ENCODE assay signal across 9 cellular contexts in genomic region chr22:18896038-18896657, GRCh38. TPM values are rescaled to one million over a fixed set of nuclear protein-coding genes. Genes with fewer than 3 reads are reported as not detected.
DNase-seq lines count a peak whose midpoint lies in the region; ATAC-seq, FAIRE-seq and TF ChIP-seq lines count a peak whose summit lies in the region.
"Not testable (repeated sequence)": the region's sequence is repeated elsewhere in the genome, so short reads cannot be mapped to it uniquely, and the experiment has no call there.
"Had no signal": no experiment of that assay in that cellular context is flagged by ENCODE, and none has a peak within 500 bp of the region (broad histone marks: within the 10 kb centered on the region; RNA-seq: fewer than 3 reads in every experiment).

No MANE protein-coding gene starts in this region.

- CTCF ChIA-PET in activated CD4-positive, alpha-beta T cell treated with anti-CD3 and anti-CD28 coated beads, Interleukin-2, amount 10 ng/mL, durations not matched to agents 7 days and 5 days (lab: Charles Lee); activated naive CD4-positive, alpha-beta T cell treated with anti-CD3 and anti-CD28 coated beads, Interleukin-2, amount 10 ng/mL, durations not matched to agents 7 days and 5 days (lab: Charles Lee): not testable (repeated sequence)

- peak; percentile 63 for ATAC-seq in HG02642 (IDR thresholded peaks at IDR 0.05; ENCODE audit: poor library complexity, unreplicated experiment)
- ATAC-seq in psoas muscle: not testable (repeated sequence)

- TF ChIP-seq POLR2A in suprapubic skin (IDR thresholded peaks at IDR 0.05): not testable (repeated sequence)

- POLR2A ChIA-PET in activated CD4-positive, alpha-beta T cell treated with anti-CD3 and anti-CD28 coated beads, Interleukin-2, amount 10 ng/mL, durations not matched to agents 7 days and 5 days (lab: Charles Lee): not testable (repeated sequence)

- not testable (repeated sequence) for H3K9me3 ChIP-seq in right atrium auricular region, psoas muscle, suprapubic skin

- not testable (repeated sequence) for H3K4me3 ChIP-seq in right atrium auricular region, psoas muscle, suprapubic skin

- not testable (repeated sequence) for TF ChIP-seq CTCF in right atrium auricular region (IDR thresholded peaks at IDR 0.05); psoas muscle (IDR thresholded peaks at IDR 0.05); suprapubic skin (IDR thresholded peaks at IDR 0.05)

- H3K4me1 ChIP-seq in right atrium auricular region, psoas muscle, suprapubic skin: not testable (repeated sequence)

- WGBS in psoas muscle, 3 donors: 57 to 79% (median 67%) methylated on average over 5 to 6 of the region's 7 CpGs
- WGBS in suprapubic skin: 88% methylated on average over 6 of the region's 7 CpGs

- H3K4me1 Mint-ChIP-seq in activated CD4-positive, alpha-beta T cell treated with anti-CD3 and anti-CD28 coated beads, Interleukin-2, amount 10 ng/mL, durations not matched to agents 7 days and 5 days; activated naive CD4-positive, alpha-beta T cell treated with anti-CD3 and anti-CD28 coated beads, Interleukin-2, amount 10 ng/mL, durations not matched to agents 7 days and 5 days: not testable (repeated sequence)

- H3K27ac Mint-ChIP-seq in activated CD4-positive, alpha-beta T cell treated with anti-CD3 and anti-CD28 coated beads, Interleukin-2, amount 10 ng/mL, durations not matched to agents 7 days and 5 days; activated naive CD4-positive, alpha-beta T cell treated with anti-CD3 and anti-CD28 coated beads, Interleukin-2, amount 10 ng/mL, durations not matched to agents 7 days and 5 days: not testable (repeated sequence)

- H3K27ac ChIP-seq in right atrium auricular region, psoas muscle, suprapubic skin: not testable (repeated sequence)

- H3K4me3 Mint-ChIP-seq in activated CD4-positive, alpha-beta T cell treated with anti-CD3 and anti-CD28 coated beads, Interleukin-2, amount 10 ng/mL, durations not matched to agents 7 days and 5 days; activated naive CD4-positive, alpha-beta T cell treated with anti-CD3 and anti-CD28 coated beads, Interleukin-2, amount 10 ng/mL, durations not matched to agents 7 days and 5 days: not testable (repeated sequence)

- intact Hi-C loops in psoas muscle (cut with DNase I): not testable (repeated sequence)

- H3K27me3 ChIP-seq in right atrium auricular region; psoas muscle (ENCODE audit: insufficient read depth in 3 of 3, low read length in 2 of 3); suprapubic skin: not testable (repeated sequence)

- peak; percentile 100 for FAIRE-seq in endometrium (lab: Jason Lieb, UNC)

- DNase-seq in activated CD4-positive, alpha-beta T cell treated with anti-CD3 and anti-CD28 coated beads, Interleukin-2, amount 10 ng/mL, durations not matched to agents 7 days and 5 days: peak; percentile 69
- peak; percentile 60 for DNase-seq in activated naive CD4-positive, alpha-beta T cell treated with anti-CD3 and anti-CD28 coated beads, Interleukin-2, amount 10 ng/mL, durations not matched to agents 7 days and 5 days
- DNase-seq in right atrium auricular region (ENCODE audit: low spot score) (peak; percentile 51), psoas muscle (peak; percentile 10 to 47), suprapubic skin (ENCODE audit: low spot score in 2 of 2) (peak; percentile 54 to 62)

- not testable (repeated sequence) for H3K27me3 Mint-ChIP-seq in activated CD4-positive, alpha-beta T cell treated with anti-CD3 and anti-CD28 coated beads, Interleukin-2, amount 10 ng/mL, durations not matched to agents 7 days and 5 days; activated naive CD4-positive, alpha-beta T cell treated with anti-CD3 and anti-CD28 coated beads, Interleukin-2, amount 10 ng/mL, durations not matched to agents 7 days and 5 days

- H3K36me3 ChIP-seq in right atrium auricular region; psoas muscle (ENCODE audit: insufficient read depth in 1 of 2, low read depth in 1 of 2); suprapubic skin: not testable (repeated sequence)

- not testable (repeated sequence) for H3K9me3 Mint-ChIP-seq in activated CD4-positive, alpha-beta T cell treated with anti-CD3 and anti-CD28 coated beads, Interleukin-2, amount 10 ng/mL, durations not matched to agents 7 days and 5 days; activated naive CD4-positive, alpha-beta T cell treated with anti-CD3 and anti-CD28 coated beads, Interleukin-2, amount 10 ng/mL, durations not matched to agents 7 days and 5 days

- not testable (repeated sequence) for TF ChIP-seq EP300 in suprapubic skin (IDR thresholded peaks at IDR 0.05)

- not testable (repeated sequence) for H3K36me3 Mint-ChIP-seq in activated CD4-positive, alpha-beta T cell treated with anti-CD3 and anti-CD28 coated beads, Interleukin-2, amount 10 ng/mL, durations not matched to agents 7 days and 5 days (ENCODE audit: low read depth); activated naive CD4-positive, alpha-beta T cell treated with anti-CD3 and anti-CD28 coated beads, Interleukin-2, amount 10 ng/mL, durations not matched to agents 7 days and 5 days

RNA-seq across cellular contexts. Expression of gene DGCR6, which starts 10.0 kb away (rescaled TPM):
- total RNA-seq in activated CD4-positive, alpha-beta T cell treated with anti-CD3 and anti-CD28 coated beads, Interleukin-2, amount 10 ng/mL, durations not matched to agents 7 days and 5 days: 1 to 10 TPM in 1 of 2 experiments, under 1 TPM in 1; 0.74 to 1.2 TPM
- total RNA-seq in right atrium auricular region (10 to 100 TPM in 1 of 2 donors, 1 to 10 TPM in 1; 2.9 to 17.5 TPM), psoas muscle (10 to 100 TPM; 13.1 to 30.6 (median 21.7) TPM), suprapubic skin (10 to 100 TPM in 1 of 4 donors, 1 to 10 TPM in 3; 4.9 to 11.2 (median 7.2) TPM)
- 10 to 100 TPM in 1 of 3 donors, 1 to 10 TPM in 2; 8.0 to 27.7 (median 8.9) TPM for polyA plus RNA-seq in psoas muscle

RNA-seq across cellular contexts. Expression of gene PRODH, which starts 39.9 kb away (rescaled TPM):
- under 1 TPM; 0.06 to 0.25 TPM for total RNA-seq in activated CD4-positive, alpha-beta T cell treated with anti-CD3 and anti-CD28 coated beads, Interleukin-2, amount 10 ng/mL, durations not matched to agents 7 days and 5 days
- total RNA-seq in right atrium auricular region (1 to 10 TPM; 1.7 to 8.0 TPM), psoas muscle (10 to 100 TPM in 3 of 4 donors, 1 to 10 TPM in 1; 4.5 to 52.6 (median 14.0) TPM), suprapubic skin (10 to 100 TPM; 32.9 to 84.2 (median 65.0) TPM)
- 10 to 100 TPM in 1 of 3 donors, 1 to 10 TPM in 2; 1.6 to 11.3 (median 4.5) TPM for polyA plus RNA-seq in psoas muscle
- total RNA-seq: CD4-positive, alpha-beta T cell; IMR-90 had no signal
